ENCODE assay signal across 10 cellular contexts in the genomic region with DNA sequence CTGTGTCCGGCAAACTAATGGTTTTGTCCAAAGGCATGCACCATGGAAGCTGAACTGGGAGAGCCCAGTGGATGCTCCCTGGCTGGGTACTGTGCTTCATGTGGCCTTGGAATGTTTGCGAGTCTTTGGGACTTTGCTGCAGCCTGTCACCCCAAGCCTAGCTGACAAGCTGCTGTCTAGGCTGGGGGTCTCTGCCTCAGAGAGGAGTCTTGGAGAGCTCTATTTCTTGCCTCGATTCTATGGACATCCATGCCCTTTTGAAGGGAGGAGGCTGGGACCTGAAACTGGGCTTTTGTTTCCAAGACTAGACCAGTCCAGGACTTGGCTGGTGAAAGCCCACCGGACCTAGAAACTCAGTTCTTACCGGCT. TPM values are rescaled to one million over a fixed set of nuclear protein-coding genes. Genes with fewer than 3 reads are reported as not detected.
DNase-seq lines count a peak whose midpoint lies in the region; ATAC-seq and TF ChIP-seq lines count a peak whose summit lies in the region.
"Had no signal": no experiment of that assay in that cellular context is flagged by ENCODE, and none has a peak within 500 bp of the region (broad histone marks: within the 10 kb centered on the region; RNA-seq: fewer than 3 reads in every experiment).

No MANE protein-coding gene starts in this region.

- H3K9me3 ChIP-seq in Karpas-422 (ENCODE audit: low read length), result no peaks in the 10 kb centered on the region
- no peaks in the 10 kb centered on the region for H3K9me3 ChIP-seq in colonic mucosa
- H3K9me3 ChIP-seq: prostate gland had no signal

- H3K27ac ChIP-seq in C4-2B (peak overlapping the region; percentile 92), Karpas-422 (ENCODE audit: low read length) (no peak overlapping the region), colonic mucosa (no peak overlapping the region)
- H3K27ac ChIP-seq: prostate gland had no signal

- peaks cover 28% of the 10 kb centered on the region for H3K36me3 ChIP-seq in Karpas-422 (ENCODE audit: insufficient read depth, low read length)
- H3K36me3 ChIP-seq in colonic mucosa, result no peaks in the 10 kb centered on the region
- H3K36me3 ChIP-seq: prostate gland had no signal

- H3K4me1 Mint-ChIP-seq in naive B cell, result peaks cover 44 to 48% (median 47%) of the 10 kb centered on the region in 3 donors

- DNase-seq in Karpas-422 (no peak), colonic mucosa (no peak), naive B cell (no peak), NCI-H1930 (lab: John Stamatoyannopoulos, UW) (no peak), midbrain (lab: John Stamatoyannopoulos, UW) (no peak), OCI-M2 (lab: John Stamatoyannopoulos, UW; ENCODE audit: unreplicated experiment) (no peak), GM19238 (ENCODE audit: insufficient read length, low spot score) (no peak)

- H3K27me3 ChIP-seq in Karpas-422 (ENCODE audit: low read length) (no peaks in the 10 kb centered on the region), colonic mucosa (no peaks in the 10 kb centered on the region)

- H3K4me3 Mint-ChIP-seq in naive B cell, result peak overlapping the region in 7 of 8 donors; percentile 78 to 98 (median 89)

- H3K4me1 ChIP-seq in Karpas-422 (ENCODE audit: low read length) (peaks cover 51% of the 10 kb centered on the region), colonic mucosa (peaks cover 5% of the 10 kb centered on the region)

- H2AFZ ChIP-seq in Karpas-422 (ENCODE audit: low read length), result no peak overlapping the region

- H3K79me2 ChIP-seq in Karpas-422 (ENCODE audit: low read length), result peaks cover 62% of the 10 kb centered on the region

- H3K4me2 ChIP-seq in Karpas-422 (ENCODE audit: low read depth, low read length, poor library complexity, severe bottlenecking), result peak overlapping the region; percentile 82

- peaks cover 45% of the 10 kb centered on the region for H4K20me1 ChIP-seq in Karpas-422 (ENCODE audit: insufficient read depth, low read depth, low read length)

- no peaks in the 10 kb centered on the region for H3K9me2 ChIP-seq in Karpas-422 (replicated peaks; ENCODE audit: insufficient read depth, low read length)

- H3K9me3 Mint-ChIP-seq in naive B cell, result peaks cover 0 to 2% (median 0%) of the 10 kb centered on the region in 7 donors

- H3K27ac Mint-ChIP-seq in naive B cell, result peak overlapping the region in 2 of 6 donors; percentile 54 to 56

- no peak for ATAC-seq in naive B cell (ENCODE audit: low read depth in 2 of 2)
- ATAC-seq: activated CD4-positive, CD25-positive, alpha-beta regulatory T cell treated with anti-CD3 and anti-CD28 coated beads, Interleukin-2, amount 50 U/mL, for 24 hours had no signal

- peaks cover 0 to 4% of the 10 kb centered on the region in 2 donors for H3K36me3 Mint-ChIP-seq in naive B cell

- H3K27me3 Mint-ChIP-seq in naive B cell, result peaks cover 3 to 11% (median 10%) of the 10 kb centered on the region in 3 donors

- no peak for TF ChIP-seq CTCF in C4-2B (conservative IDR thresholded peaks at IDR 0.05)
- no peak for TF ChIP-seq CTCF in colonic mucosa (IDR thresholded peaks at IDR 0.05)

- H3K9ac ChIP-seq in Karpas-422 (ENCODE audit: low read length) (peak overlapping the region; percentile 95), colonic mucosa (ENCODE audit: low read depth in 2 of 2, low read length in 2 of 2) (peak overlapping the region; percentile 72 to 88)

- H3K4me3 ChIP-seq in Karpas-422 (ENCODE audit: low read length) (peak overlapping the region; percentile 90), colonic mucosa (peak overlapping the region; percentile 96)

- intact Hi-C loops in colonic mucosa (cut with DNase I), result loop anchor here (5.0 to 10.0 kb wide), 2 partner anchors 70 to 192 kb away; a partner anchor contains a TSS

RNA-seq across cellular contexts. Expression of a gene that starts 1.7 kb away (rescaled TPM):
- total RNA-seq in Karpas-422 (2014; rRNA removed; shearing (Covaris generic); ENCODE audit: low replicate concordance), result 22.6 and 36.4 TPM in 2 replicates
- 10 to 100 TPM in 1 of 2 donors, 1 to 10 TPM in 1; 8.3 to 17.0 TPM for total RNA-seq in colonic mucosa
- polyA plus RNA-seq in naive B cell (ENCODE audit: low read depth in 6 of 6), result 1 to 10 TPM; 6.5 to 9.9 (median 8.0) TPM

RNA-seq across cellular contexts. Expression of a gene that starts 31.4 kb away (rescaled TPM):
- total RNA-seq in Karpas-422 (2014; rRNA removed; shearing (Covaris generic); ENCODE audit: low replicate concordance), result not detected in 2 replicates
- 1 to 10 TPM in 1 of 2 donors, under 1 TPM in 1; 0.49 to 2.2 TPM for total RNA-seq in colonic mucosa
- under 1 TPM in 3 of 6 donors, not detected in 3; 0.05 to 0.20 (median 0.15) TPM for polyA plus RNA-seq in naive B cell (ENCODE audit: low read depth in 6 of 6)
